ENCODE assay signal across 1 cellular context in genomic region chr6:26421259-26422144, GRCh38.
TF ChIP-seq lines count a peak whose summit lies in the region.

No MANE protein-coding gene starts in this region.

TF ChIP-seq in IMR-90, 13 proteins besides CTCF, POLR2A, EP300 and RAD21:
- TF ChIP-seq FOS (IDR thresholded peaks at IDR 0.05; ENCODE audit: low read depth, low read length) (no peak), SMC3 (IDR thresholded peaks at IDR 0.05; ENCODE audit: low read depth, low read length) (no peak), BHLHE40 (IDR thresholded peaks at IDR 0.05; ENCODE audit: low read depth, low read length) (no peak), RFX5 (IDR thresholded peaks at IDR 0.05; ENCODE audit: low read depth, low read length) (peak; percentile 99)
TF ChIP-seq in IMR-90: peak in this region for 1.
